Comparison of ENCODE assay signal across 27 cellular contexts in the genomic region with DNA sequence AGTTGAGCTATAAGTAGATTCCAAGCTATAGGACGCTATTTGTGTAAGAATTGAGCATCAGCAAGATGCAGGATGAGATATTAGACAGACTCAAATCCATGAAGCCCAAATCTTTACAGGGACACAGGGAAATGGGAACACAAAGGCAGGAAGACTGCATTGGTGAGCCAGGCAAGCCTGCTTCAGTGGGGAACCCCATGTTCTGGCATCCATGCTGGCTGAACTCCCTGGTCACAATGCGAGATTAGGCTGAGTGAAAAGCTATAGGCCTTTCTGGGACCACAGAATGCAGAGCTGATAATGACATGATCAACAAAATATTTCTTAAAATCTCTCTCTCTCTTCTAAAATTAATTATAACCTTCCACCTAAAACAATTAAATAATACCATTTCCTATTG.
"Had no signal": no experiment of that assay in that cellular context is flagged by ENCODE, and none has a peak within 500 bp of the region (broad histone marks: within the 10 kb centered on the region; RNA-seq: fewer than 3 reads in every experiment).

No MANE protein-coding gene starts in this region.

- H3K36me3 ChIP-seq: neural progenitor cell, neutrophil, pancreas, prostate gland, right atrium auricular region, right lobe of liver, sigmoid colon, stomach, thoracic aorta, thyroid gland, tibial nerve, upper lobe of left lung, vagina had no signal

- H3K27ac ChIP-seq: neural progenitor cell, neutrophil, pancreas, prostate gland, right atrium auricular region, right lobe of liver, sigmoid colon, stomach, thoracic aorta, thyroid gland, tibial nerve, upper lobe of left lung, vagina had no signal

- H3K27me3 ChIP-seq: neural progenitor cell, neutrophil, pancreas, right atrium auricular region, right lobe of liver, sigmoid colon, stomach, thyroid gland, tibial nerve, upper lobe of left lung, vagina had no signal

- H3K4me3 ChIP-seq: neural progenitor cell, pancreas, prostate gland, right atrium auricular region, right lobe of liver, sigmoid colon, stomach, thoracic aorta, thyroid gland, tibial nerve, upper lobe of left lung, vagina had no signal

- DNase-seq: naive thymus-derived CD4-positive, alpha-beta T cell; natural killer cell; nucleus accumbens; pancreas; retina; right lobe of liver; sigmoid colon; small intestine; stimulated activated CD4-positive, alpha-beta T cell treated with anti-CD3 and anti-CD28 coated beads, Interleukin-15, amount 100 ng/mL, for 24 hours; stimulated activated CD4-positive, alpha-beta T cell treated with anti-CD3 and anti-CD28 coated beads, Interleukin-2, amount 100 ng/mL, for 24 hours; stimulated activated CD4-positive, alpha-beta T cell treated with anti-CD3 and anti-CD28 coated beads, Interleukin-2, amount 100 ng/mL, for 48 hours; stimulated activated CD4-positive, alpha-beta T cell treated with anti-CD3 and anti-CD28 coated beads, Interleukin-4, amount 100 ng/mL, for 24 hours; stimulated activated naive B cell treated with anti-CD40 and anti-IgM and Interleukin-4, amounts not matched to agents 10 μg/mL and 1 μg/mL and 100 μg/mL, for 72 hours; stimulated activated naive CD4-positive, alpha-beta T cell treated with Interleukin-2 at 50 U/mL for 16 hours; stomach; thyroid gland; trophoblast cell; upper lobe of left lung had no signal

- H3K9me3 ChIP-seq: neutrophil, pancreas, prostate gland, right atrium auricular region, right lobe of liver, sigmoid colon, thoracic aorta, thyroid gland, tibial nerve, upper lobe of left lung, vagina had no signal

- ATAC-seq: naive thymus-derived CD4-positive, alpha-beta T cell; natural killer cell; pancreas; right lobe of liver; stimulated activated effector memory CD8-positive, alpha-beta T cell treated with anti-CD3 and anti-CD28 coated beads, Interleukin-12 subunit alpha, Interleukin-12 subunit beta, amount 100 ng/mL, for 72 hours; stimulated activated naive B cell treated with anti-CD40 and anti-IgM and Interleukin-4, amounts not matched to agents 10 μg/mL and 1 μg/mL and 100 μg/mL, for 72 hours had no signal

- H3K4me1 ChIP-seq: pancreas, prostate gland, right atrium auricular region, right lobe of liver, sigmoid colon, stomach, thyroid gland, tibial nerve, upper lobe of left lung, vagina had no signal

- H3K9ac ChIP-seq: neural progenitor cell had no signal

- H3K4me2 ChIP-seq: neural progenitor cell had no signal

- FAIRE-seq: pancreas, small intestine, urothelium cell line had no signal
